ENCODE assay signal across 1 cellular context in genomic region chr5:55307383-55308253, GRCh38.
TF ChIP-seq lines count a peak whose summit lies in the region.

A gene with protein sequence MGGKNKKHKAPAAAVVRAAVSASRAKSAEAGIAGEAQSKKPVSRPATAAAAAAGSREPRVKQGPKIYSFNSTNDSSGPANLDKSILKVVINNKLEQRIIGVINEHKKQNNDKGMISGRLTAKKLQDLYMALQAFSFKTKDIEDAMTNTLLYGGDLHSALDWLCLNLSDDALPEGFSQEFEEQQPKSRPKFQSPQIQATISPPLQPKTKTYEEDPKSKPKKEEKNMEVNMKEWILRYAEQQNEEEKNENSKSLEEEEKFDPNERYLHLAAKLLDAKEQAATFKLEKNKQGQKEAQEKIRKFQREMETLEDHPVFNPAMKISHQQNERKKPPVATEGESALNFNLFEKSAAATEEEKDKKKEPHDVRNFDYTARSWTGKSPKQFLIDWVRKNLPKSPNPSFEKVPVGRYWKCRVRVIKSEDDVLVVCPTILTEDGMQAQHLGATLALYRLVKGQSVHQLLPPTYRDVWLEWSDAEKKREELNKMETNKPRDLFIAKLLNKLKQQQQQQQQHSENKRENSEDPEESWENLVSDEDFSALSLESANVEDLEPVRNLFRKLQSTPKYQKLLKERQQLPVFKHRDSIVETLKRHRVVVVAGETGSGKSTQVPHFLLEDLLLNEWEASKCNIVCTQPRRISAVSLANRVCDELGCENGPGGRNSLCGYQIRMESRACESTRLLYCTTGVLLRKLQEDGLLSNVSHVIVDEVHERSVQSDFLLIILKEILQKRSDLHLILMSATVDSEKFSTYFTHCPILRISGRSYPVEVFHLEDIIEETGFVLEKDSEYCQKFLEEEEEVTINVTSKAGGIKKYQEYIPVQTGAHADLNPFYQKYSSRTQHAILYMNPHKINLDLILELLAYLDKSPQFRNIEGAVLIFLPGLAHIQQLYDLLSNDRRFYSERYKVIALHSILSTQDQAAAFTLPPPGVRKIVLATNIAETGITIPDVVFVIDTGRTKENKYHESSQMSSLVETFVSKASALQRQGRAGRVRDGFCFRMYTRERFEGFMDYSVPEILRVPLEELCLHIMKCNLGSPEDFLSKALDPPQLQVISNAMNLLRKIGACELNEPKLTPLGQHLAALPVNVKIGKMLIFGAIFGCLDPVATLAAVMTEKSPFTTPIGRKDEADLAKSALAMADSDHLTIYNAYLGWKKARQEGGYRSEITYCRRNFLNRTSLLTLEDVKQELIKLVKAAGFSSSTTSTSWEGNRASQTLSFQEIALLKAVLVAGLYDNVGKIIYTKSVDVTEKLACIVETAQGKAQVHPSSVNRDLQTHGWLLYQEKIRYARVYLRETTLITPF (N-terminal part only) (minus strand): TSS chr5:55307694. CDS start chr5:55307573, 121 bp downstream.
MTREX (plus strand) TSS chr5:55307989; CDS start chr5:55308014, 25 bp downstream.

TF ChIP-seq in K562, 482 proteins besides CTCF, POLR2A, EP300 and RAD21 (continued from another document and continues in another):
- TF ChIP-seq ZBTB7A (IDR thresholded peaks at IDR 0.05; ENCODE audit: borderline replicate concordance, control insufficient read depth, low read depth, low read length), result 0 out of 2 replicates have a peak, but pooled peaks have one; percentile 26
- no peak; the same call in 1 of the 2 replicates for TF ChIP-seq MTA1 (IDR thresholded peaks at IDR 0.05; ENCODE audit: borderline replicate concordance)
- TF ChIP-seq ZBED1 (IDR thresholded peaks at IDR 0.05), result no peak
- TF ChIP-seq, protein P1, sequence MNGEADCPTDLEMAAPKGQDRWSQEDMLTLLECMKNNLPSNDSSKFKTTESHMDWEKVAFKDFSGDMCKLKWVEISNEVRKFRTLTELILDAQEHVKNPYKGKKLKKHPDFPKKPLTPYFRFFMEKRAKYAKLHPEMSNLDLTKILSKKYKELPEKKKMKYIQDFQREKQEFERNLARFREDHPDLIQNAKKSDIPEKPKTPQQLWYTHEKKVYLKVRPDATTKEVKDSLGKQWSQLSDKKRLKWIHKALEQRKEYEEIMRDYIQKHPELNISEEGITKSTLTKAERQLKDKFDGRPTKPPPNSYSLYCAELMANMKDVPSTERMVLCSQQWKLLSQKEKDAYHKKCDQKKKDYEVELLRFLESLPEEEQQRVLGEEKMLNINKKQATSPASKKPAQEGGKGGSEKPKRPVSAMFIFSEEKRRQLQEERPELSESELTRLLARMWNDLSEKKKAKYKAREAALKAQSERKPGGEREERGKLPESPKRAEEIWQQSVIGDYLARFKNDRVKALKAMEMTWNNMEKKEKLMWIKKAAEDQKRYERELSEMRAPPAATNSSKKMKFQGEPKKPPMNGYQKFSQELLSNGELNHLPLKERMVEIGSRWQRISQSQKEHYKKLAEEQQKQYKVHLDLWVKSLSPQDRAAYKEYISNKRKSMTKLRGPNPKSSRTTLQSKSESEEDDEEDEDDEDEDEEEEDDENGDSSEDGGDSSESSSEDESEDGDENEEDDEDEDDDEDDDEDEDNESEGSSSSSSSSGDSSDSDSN (IDR thresholded peaks at IDR 0.05; ENCODE audit: borderline replicate concordance in 1 of 2, low read depth in 2 of 2, low read length in 2 of 2), result peak; percentile 56 to 65; a peak in 2 of 4 replicates
- TF ChIP-seq ZNF445 (CRISPR knock-in tag; IDR thresholded peaks at IDR 0.05; ENCODE audit: low read depth), result no peak
- TF ChIP-seq ZBTB17 (CRISPR knock-in tag; IDR thresholded peaks at IDR 0.05), result no peak; the same call in 1 of the 2 replicates
- peak; percentile 95 for TF ChIP-seq TBP (optimal IDR thresholded peaks at IDR 0.05; ENCODE audit: low read depth, low read length)
- TF ChIP-seq MAZ (CRISPR knock-in tag; conservative IDR thresholded peaks at IDR 0.05 in 1 of 2, IDR thresholded peaks at IDR 0.05 in 1 of 2), result 0 out of 4 replicates have a peak, but pooled peaks of 1 of the 2 experiments have one; percentile 33
- no peak for TF ChIP-seq ZNF121 (CRISPR knock-in tag; conservative IDR thresholded peaks at IDR 0.05)
- TF ChIP-seq MXI1 (IDR thresholded peaks at IDR 0.05; ENCODE audit: low read depth, low read length), result peak; percentile 37; the same call in 1 of the 2 replicates
- no peak for TF ChIP-seq SRSF1 (IDR thresholded peaks at IDR 0.05; ENCODE audit: low read depth, low read length)
- no peak for TF ChIP-seq BCLAF1 (IDR thresholded peaks at IDR 0.05; ENCODE audit: borderline replicate concordance in 1 of 2, control insufficient read depth in 1 of 2, low read depth in 2 of 2, low read length in 1 of 2)
- no peak; the same call in 1 of the 2 replicates for TF ChIP-seq THRAP3 (IDR thresholded peaks at IDR 0.05; ENCODE audit: borderline replicate concordance)
- peak; percentile 16 to 55; a peak in 2 of 4 replicates for TF ChIP-seq ARNT (IDR thresholded peaks at IDR 0.05)
- no peak for TF ChIP-seq HNRNPL (IDR thresholded peaks at IDR 0.05; ENCODE audit: low read depth, low read length)
- 0 out of 2 replicates have a peak, but pooled peaks have one; percentile 51 for TF ChIP-seq ZNF224 (CRISPR knock-in tag; IDR thresholded peaks at IDR 0.05)
- peak; percentile 84 for TF ChIP-seq POLR2B (IDR thresholded peaks at IDR 0.05; ENCODE audit: low read depth, partially characterized antibody)
- no peak for TF ChIP-seq ZNF764 (CRISPR knock-in tag; IDR thresholded peaks at IDR 0.05; ENCODE audit: low read depth)
- TF ChIP-seq, protein P2, sequence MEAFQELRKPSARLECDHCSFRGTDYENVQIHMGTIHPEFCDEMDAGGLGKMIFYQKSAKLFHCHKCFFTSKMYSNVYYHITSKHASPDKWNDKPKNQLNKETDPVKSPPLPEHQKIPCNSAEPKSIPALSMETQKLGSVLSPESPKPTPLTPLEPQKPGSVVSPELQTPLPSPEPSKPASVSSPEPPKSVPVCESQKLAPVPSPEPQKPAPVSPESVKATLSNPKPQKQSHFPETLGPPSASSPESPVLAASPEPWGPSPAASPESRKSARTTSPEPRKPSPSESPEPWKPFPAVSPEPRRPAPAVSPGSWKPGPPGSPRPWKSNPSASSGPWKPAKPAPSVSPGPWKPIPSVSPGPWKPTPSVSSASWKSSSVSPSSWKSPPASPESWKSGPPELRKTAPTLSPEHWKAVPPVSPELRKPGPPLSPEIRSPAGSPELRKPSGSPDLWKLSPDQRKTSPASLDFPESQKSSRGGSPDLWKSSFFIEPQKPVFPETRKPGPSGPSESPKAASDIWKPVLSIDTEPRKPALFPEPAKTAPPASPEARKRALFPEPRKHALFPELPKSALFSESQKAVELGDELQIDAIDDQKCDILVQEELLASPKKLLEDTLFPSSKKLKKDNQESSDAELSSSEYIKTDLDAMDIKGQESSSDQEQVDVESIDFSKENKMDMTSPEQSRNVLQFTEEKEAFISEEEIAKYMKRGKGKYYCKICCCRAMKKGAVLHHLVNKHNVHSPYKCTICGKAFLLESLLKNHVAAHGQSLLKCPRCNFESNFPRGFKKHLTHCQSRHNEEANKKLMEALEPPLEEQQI (IDR thresholded peaks at IDR 0.05), result peak; percentile 41; the same call in 1 of the 2 replicates
- TF ChIP-seq CBX3 (IDR thresholded peaks at IDR 0.05; ENCODE audit: borderline replicate concordance in 1 of 2, low read length in 2 of 2), result 0 out of 3 replicates have a peak, but pooled peaks of 1 of the 2 experiments have one; percentile 39
- peak; percentile 46; the same call in 1 of the 2 replicates for TF ChIP-seq SMARCE1 (IDR thresholded peaks at IDR 0.05)
- 0 out of 2 replicates have a peak, but pooled peaks have one; percentile 5 for TF ChIP-seq KLF6 (CRISPR knock-in tag; IDR thresholded peaks at IDR 0.05; ENCODE audit: borderline replicate concordance)
- peak; percentile 2 to 46; a peak in 2 of 4 replicates for TF ChIP-seq SIN3A (IDR thresholded peaks at IDR 0.05; ENCODE audit: borderline replicate concordance in 2 of 2, control insufficient read depth in 1 of 2, low read depth in 2 of 2, low read length in 2 of 2)
- peak; percentile 99 for TF ChIP-seq MTA3 (IDR thresholded peaks at IDR 0.05; ENCODE audit: borderline replicate concordance)
- TF ChIP-seq, protein P3, sequence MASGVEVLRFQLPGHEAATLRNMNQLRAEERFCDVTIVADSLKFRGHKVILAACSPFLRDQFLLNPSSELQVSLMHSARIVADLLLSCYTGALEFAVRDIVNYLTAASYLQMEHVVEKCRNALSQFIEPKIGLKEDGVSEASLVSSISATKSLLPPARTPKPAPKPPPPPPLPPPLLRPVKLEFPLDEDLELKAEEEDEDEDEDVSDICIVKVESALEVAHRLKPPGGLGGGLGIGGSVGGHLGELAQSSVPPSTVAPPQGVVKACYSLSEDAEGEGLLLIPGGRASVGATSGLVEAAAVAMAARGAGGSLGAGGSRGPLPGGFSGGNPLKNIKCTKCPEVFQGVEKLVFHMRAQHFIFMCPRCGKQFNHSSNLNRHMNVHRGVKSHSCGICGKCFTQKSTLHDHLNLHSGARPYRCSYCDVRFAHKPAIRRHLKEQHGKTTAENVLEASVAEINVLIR (CRISPR knock-in tag; IDR thresholded peaks at IDR 0.05), result peak; percentile 75
- TF ChIP-seq HLTF (IDR thresholded peaks at IDR 0.05), result no peak; the same call in 1 of the 2 replicates
- TF ChIP-seq ZNF316 (IDR thresholded peaks at IDR 0.05), result 0 out of 2 replicates have a peak, but pooled peaks have one; percentile 32
- TF ChIP-seq BHLHE40 (IDR thresholded peaks at IDR 0.05; ENCODE audit: low read length), result no peak; the same call in 1 of the 2 replicates
- no peak for TF ChIP-seq CHD4 (IDR thresholded peaks at IDR 0.05; ENCODE audit: insufficient read depth, insufficient replicate concordance, low read depth, low read length, poor library complexity, severe bottlenecking)
- TF ChIP-seq BRF2 (IDR thresholded peaks at IDR 0.05; ENCODE audit: borderline replicate concordance, insufficient read depth, insufficient read length), result no peak
- TF ChIP-seq ZNF212 (CRISPR knock-in tag; IDR thresholded peaks at IDR 0.05), result no peak
- TF ChIP-seq ETV1 (tag; conservative IDR thresholded peaks at IDR 0.05; ENCODE audit: low read depth), result 0 out of 2 replicates have a peak, but pooled peaks have one; percentile 27
- TF ChIP-seq HDAC1 (IDR thresholded peaks at IDR 0.05), result peak in 1 of 2 experiments; percentile 43; a peak in 1 of 4 replicates
- TF ChIP-seq TCF7L2 (IDR thresholded peaks at IDR 0.05; ENCODE audit: low read depth, low read length), result no peak
- TF ChIP-seq EP400 (IDR thresholded peaks at IDR 0.05), result peak; percentile 95
- 0 out of 2 replicates have a peak, but pooled peaks have one; percentile 17 for TF ChIP-seq JUND (IDR thresholded peaks at IDR 0.05; ENCODE audit: borderline replicate concordance, low read depth, low read length)
- TF ChIP-seq JUND (tag; IDR thresholded peaks at IDR 0.05; ENCODE audit: borderline replicate concordance, low read depth, low read length), result peak; percentile 49; the same call in 2 of the 3 replicates
- peak; percentile 80 for TF ChIP-seq POLR2H (tag; IDR thresholded peaks at IDR 0.05; ENCODE audit: low read depth)
- TF ChIP-seq TEAD1 (CRISPR knock-in tag; IDR thresholded peaks at IDR 0.05), result peak; percentile 28 to 72; a peak in 1 of 4 replicates
- TF ChIP-seq TAF7 (tag; IDR thresholded peaks at IDR 0.05), result peak; percentile 96
- 0 out of 4 replicates have a peak, but pooled peaks of 1 of the 2 experiments have one; percentile 10 for TF ChIP-seq NONO (IDR thresholded peaks at IDR 0.05; ENCODE audit: low read depth in 2 of 2, low read length in 1 of 2)
- no peak for TF ChIP-seq ARID3B (CRISPR knock-in tag; IDR thresholded peaks at IDR 0.05; ENCODE audit: borderline replicate concordance)
- peak; percentile 84; the same call in 1 of the 2 replicates for TF ChIP-seq TOE1 (IDR thresholded peaks at IDR 0.05; ENCODE audit: borderline replicate concordance)
- TF ChIP-seq TOE1 (CRISPR knock-in tag; IDR thresholded peaks at IDR 0.05; ENCODE audit: borderline replicate concordance, low read depth), result no peak
- TF ChIP-seq NBN (IDR thresholded peaks at IDR 0.05; ENCODE audit: low read depth), result peak; percentile 72; the same call in 1 of the 2 replicates
- peak; percentile 67 to 77 for TF ChIP-seq NRF1 (conservative IDR thresholded peaks at IDR 0.05 in 1 of 2, IDR thresholded peaks at IDR 0.05 in 1 of 2)
- TF ChIP-seq ZEB2 (IDR thresholded peaks at IDR 0.05), result 0 out of 2 replicates have a peak, but pooled peaks have one; percentile 36
- TF ChIP-seq PYGO2 (tag; IDR thresholded peaks at IDR 0.05), result no peak
- TF ChIP-seq ELF4 (CRISPR knock-in tag; IDR thresholded peaks at IDR 0.05), result no peak
